ENCODE assay signal across 15 cellular contexts in the genomic region with DNA sequence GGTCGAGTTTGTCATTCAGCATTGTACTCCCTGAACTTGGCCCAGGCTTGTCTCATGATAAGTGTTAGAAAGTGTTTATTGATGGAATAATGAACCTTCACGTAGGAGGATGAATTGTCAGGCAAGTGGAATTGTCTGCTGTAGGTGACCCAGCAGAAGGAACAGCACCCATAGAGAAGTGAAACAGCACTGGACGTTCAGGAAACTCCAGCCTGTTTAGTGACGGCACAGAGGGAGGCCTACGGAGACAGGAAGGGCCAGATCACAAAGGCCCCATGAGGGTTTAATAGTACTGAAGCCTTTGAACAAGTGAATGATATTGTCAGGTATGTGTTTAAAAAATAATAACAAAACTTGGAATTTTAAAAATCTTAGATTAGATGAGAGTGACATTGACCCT. TPM values are rescaled to one million over a fixed set of nuclear protein-coding genes. Genes with fewer than 3 reads are reported as not detected.
DNase-seq lines count a peak whose midpoint lies in the region; ATAC-seq and TF ChIP-seq lines count a peak whose summit lies in the region.
"Had no signal": no experiment of that assay in that cellular context is flagged by ENCODE, and none has a peak within 500 bp of the region (broad histone marks: within the 10 kb centered on the region; RNA-seq: fewer than 3 reads in every experiment).

No MANE protein-coding gene starts in this region.

- no peak for DNase-seq in activated T-cell treated with anti-CD3 and anti-CD28 coated beads, Interleukin-2, amount 50 U/mL, for 24 hours
- DNase-seq in activated T-cell treated with anti-CD3 and anti-CD28 coated beads for 4 hours (no peak), GM20000 (ENCODE audit: low spot score) (peak; percentile 28), NCI-H1694 (lab: John Stamatoyannopoulos, UW) (no peak), type B pancreatic cell (ENCODE audit: extremely low spot score, unreplicated experiment) (no peak)
- DNase-seq in stimulated activated CD4-positive, alpha-beta T cell treated with anti-CD3 and anti-CD28 coated beads, Interleukin-4, amount 100 ng/mL, for 1 hour = no peak
- DNase-seq: activated naive CD8-positive, alpha-beta T cell treated with anti-CD3 and anti-CD28 coated beads, Interleukin-2, amount 10 ng/mL, durations not matched to agents 7 days and 5 days; NCI-H1930; NCI-H524 treated with DMSO at 0.1 percent for 48 hours; occipital lobe; PC-9; SK-N-SH had no signal

- intact Hi-C loops in dendritic cell treated with granulocyte-macrophage colony-stimulating factor and Interleukin-4, amounts not matched to agents 40 ng/mL and 50 ng/mL, for 4 days (cut with micrococcal nuclease) = no loop called here

- TF ChIP-seq CTCF in GM20000 (IDR thresholded peaks at IDR 0.05; ENCODE audit: extremely low read depth, missing control alignments) (no peak), type B pancreatic cell (conservative IDR thresholded peaks at IDR 0.05) (no peak)

- peaks cover 67% of the 10 kb centered on the region for H3K4me1 Mint-ChIP-seq in activated T-cell treated with anti-CD3 and anti-CD28 coated beads, Interleukin-2, amount 50 U/mL, for 24 hours (ENCODE audit: low read depth)
- peaks cover 70% of the 10 kb centered on the region for H3K4me1 Mint-ChIP-seq in dendritic cell treated with granulocyte-macrophage colony-stimulating factor and Interleukin-4, amounts not matched to agents 40 ng/mL and 50 ng/mL, for 4 days (ENCODE audit: low read depth)
- peaks cover 63% of the 10 kb centered on the region for H3K4me1 Mint-ChIP-seq in stimulated activated memory B cell treated with anti-CD40 and anti-IgM and Interleukin-4, amounts not matched to agents 10 μg/mL and 1 μg/mL and 100 μg/mL, for 72 hours
- H3K4me1 Mint-ChIP-seq in type B pancreatic cell (ENCODE audit: unreplicated experiment) = peaks cover 9% of the 10 kb centered on the region

- H3K4me3 Mint-ChIP-seq in activated T-cell treated with anti-CD3 and anti-CD28 coated beads, Interleukin-2, amount 50 U/mL, for 24 hours = peak overlapping the region; percentile 14
- peak overlapping the region; percentile 30 for H3K4me3 Mint-ChIP-seq in dendritic cell treated with granulocyte-macrophage colony-stimulating factor and Interleukin-4, amounts not matched to agents 40 ng/mL and 50 ng/mL, for 4 days
- H3K4me3 Mint-ChIP-seq in stimulated activated memory B cell treated with anti-CD40 and anti-IgM and Interleukin-4, amounts not matched to agents 10 μg/mL and 1 μg/mL and 100 μg/mL, for 72 hours = peak overlapping the region; percentile 42
- no peak overlapping the region for H3K4me3 Mint-ChIP-seq in type B pancreatic cell
- H3K4me3 Mint-ChIP-seq: activated naive CD8-positive, alpha-beta T cell treated with anti-CD3 and anti-CD28 coated beads, Interleukin-2, amount 10 ng/mL, durations not matched to agents 7 days and 5 days had no signal

- H3K27ac Mint-ChIP-seq in activated T-cell treated with anti-CD3 and anti-CD28 coated beads, Interleukin-2, amount 50 U/mL, for 24 hours = peak overlapping the region; percentile 38
- H3K27ac Mint-ChIP-seq in dendritic cell treated with granulocyte-macrophage colony-stimulating factor and Interleukin-4, amounts not matched to agents 40 ng/mL and 50 ng/mL, for 4 days = peak overlapping the region; percentile 81
- peak overlapping the region; percentile 93 for H3K27ac Mint-ChIP-seq in stimulated activated memory B cell treated with anti-CD40 and anti-IgM and Interleukin-4, amounts not matched to agents 10 μg/mL and 1 μg/mL and 100 μg/mL, for 72 hours
- H3K27ac Mint-ChIP-seq in type B pancreatic cell = no peak overlapping the region
- H3K27ac Mint-ChIP-seq: activated naive CD8-positive, alpha-beta T cell treated with anti-CD3 and anti-CD28 coated beads, Interleukin-2, amount 10 ng/mL, durations not matched to agents 7 days and 5 days had no signal

- H3K27me3 Mint-ChIP-seq in activated T-cell treated with anti-CD3 and anti-CD28 coated beads, Interleukin-2, amount 50 U/mL, for 24 hours = no peaks in the 10 kb centered on the region
- no peaks in the 10 kb centered on the region for H3K27me3 Mint-ChIP-seq in dendritic cell treated with granulocyte-macrophage colony-stimulating factor and Interleukin-4, amounts not matched to agents 40 ng/mL and 50 ng/mL, for 4 days
- no peaks in the 10 kb centered on the region for H3K27me3 Mint-ChIP-seq in stimulated activated memory B cell treated with anti-CD40 and anti-IgM and Interleukin-4, amounts not matched to agents 10 μg/mL and 1 μg/mL and 100 μg/mL, for 72 hours
- H3K27me3 Mint-ChIP-seq in type B pancreatic cell = peaks cover 61% of the 10 kb centered on the region
- H3K27me3 Mint-ChIP-seq: activated naive CD8-positive, alpha-beta T cell treated with anti-CD3 and anti-CD28 coated beads, Interleukin-2, amount 10 ng/mL, durations not matched to agents 7 days and 5 days had no signal

- no peak for ATAC-seq in stimulated activated memory B cell treated with anti-CD40 and anti-IgM and Interleukin-4, amounts not matched to agents 10 μg/mL and 1 μg/mL and 100 μg/mL, for 72 hours

- no peaks in the 10 kb centered on the region for H3K9me3 Mint-ChIP-seq in activated T-cell treated with anti-CD3 and anti-CD28 coated beads, Interleukin-2, amount 50 U/mL, for 24 hours
- no peaks in the 10 kb centered on the region for H3K9me3 Mint-ChIP-seq in dendritic cell treated with granulocyte-macrophage colony-stimulating factor and Interleukin-4, amounts not matched to agents 40 ng/mL and 50 ng/mL, for 4 days
- H3K9me3 Mint-ChIP-seq in stimulated activated memory B cell treated with anti-CD40 and anti-IgM and Interleukin-4, amounts not matched to agents 10 μg/mL and 1 μg/mL and 100 μg/mL, for 72 hours = no peaks in the 10 kb centered on the region
- no peaks in the 10 kb centered on the region for H3K9me3 Mint-ChIP-seq in type B pancreatic cell
- H3K9me3 Mint-ChIP-seq: activated naive CD8-positive, alpha-beta T cell treated with anti-CD3 and anti-CD28 coated beads, Interleukin-2, amount 10 ng/mL, durations not matched to agents 7 days and 5 days had no signal

- peaks cover 71% of the 10 kb centered on the region for H3K36me3 Mint-ChIP-seq in activated T-cell treated with anti-CD3 and anti-CD28 coated beads, Interleukin-2, amount 50 U/mL, for 24 hours (ENCODE audit: low read depth)
- peaks cover 30% of the 10 kb centered on the region for H3K36me3 Mint-ChIP-seq in dendritic cell treated with granulocyte-macrophage colony-stimulating factor and Interleukin-4, amounts not matched to agents 40 ng/mL and 50 ng/mL, for 4 days (ENCODE audit: low read depth)
- peaks cover 25% of the 10 kb centered on the region for H3K36me3 Mint-ChIP-seq in stimulated activated memory B cell treated with anti-CD40 and anti-IgM and Interleukin-4, amounts not matched to agents 10 μg/mL and 1 μg/mL and 100 μg/mL, for 72 hours
- H3K36me3 Mint-ChIP-seq in type B pancreatic cell = no peaks in the 10 kb centered on the region

RNA-seq across cellular contexts. Expression of gene STX11, which starts 2.9 kb away (rescaled TPM):
- total RNA-seq in type B pancreatic cell (ENCODE audit: low replicate concordance) = 0.24 and 0.38 TPM in 2 replicates
- total RNA-seq: HT-29 had no signal

RNA-seq across cellular contexts. Expression of gene SF3B5, which starts 57.9 kb away (rescaled TPM):
- total RNA-seq in type B pancreatic cell (ENCODE audit: low replicate concordance) = 138 and 148 TPM in 2 replicates
